In genomic region chr19:32346901-32347300, GRCh38 we compare ENCODE assay signal across 11 cellular contexts. TPM values are rescaled to one million over a fixed set of nuclear protein-coding genes. Genes with fewer than 3 reads are reported as not detected.
DNase-seq lines count a peak whose midpoint lies in the region; ATAC-seq, FAIRE-seq and TF ChIP-seq lines count a peak whose summit lies in the region.
"Had no signal": no experiment of that assay in that cellular context is flagged by ENCODE, and none has a peak within 500 bp of the region (broad histone marks: within the 10 kb centered on the region; RNA-seq: fewer than 3 reads in every experiment).

No MANE protein-coding gene starts in this region.

- H3K4me1 ChIP-seq in kidney (ENCODE audit: control insufficient read depth in 1 of 2, insufficient read depth in 1 of 2, low read depth in 1 of 2, low read length in 2 of 2) (peaks cover 6 to 12% of the 10 kb centered on the region in 2 donors), thoracic aorta (ENCODE audit: control insufficient read depth in 1 of 2, low read depth in 2 of 2) (peaks cover 30 to 48% of the 10 kb centered on the region in 2 donors), transverse colon (peaks cover 0 to 54% (median 39%) of the 10 kb centered on the region in 4 donors)

- H3K4me3 ChIP-seq in kidney (ENCODE audit: low read length in 2 of 2) (peak overlapping the region; percentile 88 to 94), thoracic aorta (peak overlapping the region; percentile 92), transverse colon (peak overlapping the region in 2 of 4 donors; percentile 88 to 92)

- intact Hi-C loops in kidney (cut with DNase I), result no loop called here
- intact Hi-C loops in transverse colon (cut with DNase I; ENCODE audit: low total_unique reads), result loop anchor here (5.0 kb wide), 1 partner anchor 60 kb away; the partner anchor contains the start of gene DPY19L3

- in situ Hi-C loops in transverse colon (cut with MboI; ENCODE audit: low pct_ligation_motif_present in 1 of 4, low pct_unique_long_range_greater_than_20kb in 1 of 4, low sequenced_read_pairs in 3 of 4), result loop anchor here in 2 of 4 donors (10.0 to 25.0 kb wide), 2 partner anchors 58 to 215 kb away; partner anchors contain the start of gene DPY19L3 (in 1 of the 2)

- H3K4me1 Mint-ChIP-seq in activated T-cell treated with anti-CD3 and anti-CD28 coated beads, Interleukin-2, amount 50 U/mL, for 24 hours (ENCODE audit: low read depth), result peaks cover 52% of the 10 kb centered on the region
- H3K4me1 Mint-ChIP-seq in activated T-helper 17 cell treated with anti-CD3 and anti-CD28 coated beads, Interleukin-2, amount 50 U/mL, for 72 hours, result peaks cover 26% of the 10 kb centered on the region

- H3K9me3 ChIP-seq in kidney (ENCODE audit: control insufficient read depth in 1 of 2, low read length in 2 of 2) (no peaks in the 10 kb centered on the region), thoracic aorta (no peaks in the 10 kb centered on the region), transverse colon (no peaks in the 10 kb centered on the region)

- H3K9me3 Mint-ChIP-seq in activated T-cell treated with anti-CD3 and anti-CD28 coated beads, Interleukin-2, amount 50 U/mL, for 24 hours, result peaks cover 3% of the 10 kb centered on the region
- H3K9me3 Mint-ChIP-seq in activated T-helper 17 cell treated with anti-CD3 and anti-CD28 coated beads, Interleukin-2, amount 50 U/mL, for 72 hours, result no peaks in the 10 kb centered on the region

- no peak for TF ChIP-seq CTCF in kidney (IDR thresholded peaks at IDR 0.05; ENCODE audit: borderline replicate concordance, extremely low read depth, insufficient read depth)
- TF ChIP-seq CTCF in thoracic aorta (IDR thresholded peaks at IDR 0.05), result no peak
- no peak for TF ChIP-seq CTCF in transverse colon (IDR thresholded peaks at IDR 0.05)

- TF ChIP-seq POLR2A in transverse colon (IDR thresholded peaks at IDR 0.05), result no peak

- H3K36me3 Mint-ChIP-seq in activated T-cell treated with anti-CD3 and anti-CD28 coated beads, Interleukin-2, amount 50 U/mL, for 24 hours (ENCODE audit: low read depth), result peaks cover 60% of the 10 kb centered on the region
- H3K36me3 Mint-ChIP-seq in activated T-helper 17 cell treated with anti-CD3 and anti-CD28 coated beads, Interleukin-2, amount 50 U/mL, for 72 hours (ENCODE audit: low read depth), result peaks cover 60% of the 10 kb centered on the region

- WGBS in transverse colon (ENCODE audit: low coverage in 1 of 2), 2 donors, result 53 to 62% methylated on average over 3 of the region's 3 CpGs

- DNase-seq in activated T-cell treated with anti-CD3 and anti-CD28 coated beads, Interleukin-2, amount 50 U/mL, for 24 hours, result no peak
- no peak for DNase-seq in activated T-cell treated with anti-CD3 and anti-CD28 coated beads, Interleukin-2, amount 50 U/mL, for 1 hour
- DNase-seq in kidney, result no peak
- no peak for DNase-seq in thoracic aorta (ENCODE audit: low spot score)
- DNase-seq in activated CD8-positive, alpha-beta memory T cell treated with anti-CD3 and anti-CD28 coated beads, Interleukin-2, amount 50 U/mL, for 4 hours, result no peak
- DNase-seq in transverse colon, result no peak
- DNase-seq: activated effector memory CD4-positive, alpha-beta T cell treated with anti-CD3 and anti-CD28 coated beads, Interleukin-2, amount 50 U/mL, for 16 hours; NCI-H2171 treated with DMSO at 0.1 percent for 48 hours; occipital lobe had no signal

- ATAC-seq in activated T-helper 17 cell treated with anti-CD3 and anti-CD28 coated beads, Interleukin-2, amount 50 U/mL, for 72 hours (replicated peaks), result no peak
- ATAC-seq in thoracic aorta (ENCODE audit: insufficient number of reproducible peaks, low FRiP score, low read depth) (no peak), esophagus mucosa (no peak)

- TF ChIP-seq EP300 in transverse colon (IDR thresholded peaks at IDR 0.05; ENCODE audit: low read depth), result no peak

- peak overlapping the region; percentile 97 for H3K27ac Mint-ChIP-seq in activated T-cell treated with anti-CD3 and anti-CD28 coated beads, Interleukin-2, amount 50 U/mL, for 24 hours
- peak overlapping the region; percentile 91 for H3K27ac Mint-ChIP-seq in activated T-helper 17 cell treated with anti-CD3 and anti-CD28 coated beads, Interleukin-2, amount 50 U/mL, for 72 hours

- peak overlapping the region; percentile 99 for H3K4me3 Mint-ChIP-seq in activated T-cell treated with anti-CD3 and anti-CD28 coated beads, Interleukin-2, amount 50 U/mL, for 24 hours
- peak overlapping the region; percentile 90 for H3K4me3 Mint-ChIP-seq in activated T-helper 17 cell treated with anti-CD3 and anti-CD28 coated beads, Interleukin-2, amount 50 U/mL, for 72 hours

- H3K27ac ChIP-seq in kidney (ENCODE audit: low read depth in 2 of 2, low read length in 2 of 2) (no peak overlapping the region), thoracic aorta (no peak overlapping the region), transverse colon (peak overlapping the region in 1 of 4 donors; percentile 86)

- H3K27me3 ChIP-seq in thoracic aorta (replicated peaks; ENCODE audit: insufficient read depth) (no peaks in the 10 kb centered on the region), transverse colon (peaks cover 6% of the 10 kb centered on the region)

- peaks cover 3% of the 10 kb centered on the region for H3K27me3 Mint-ChIP-seq in activated T-cell treated with anti-CD3 and anti-CD28 coated beads, Interleukin-2, amount 50 U/mL, for 24 hours
- no peaks in the 10 kb centered on the region for H3K27me3 Mint-ChIP-seq in activated T-helper 17 cell treated with anti-CD3 and anti-CD28 coated beads, Interleukin-2, amount 50 U/mL, for 72 hours

- FAIRE-seq in kidney (lab: Jason Lieb, UNC), result no peak

- H3K9ac ChIP-seq in kidney (ENCODE audit: low read length in 2 of 2), result peak overlapping the region in 1 of 2 donors; percentile 47

- H3K36me3 ChIP-seq in kidney (ENCODE audit: control insufficient read depth in 1 of 2, insufficient read depth in 2 of 2, low read length in 2 of 2), result peaks cover 0 to 10% of the 10 kb centered on the region in 2 donors
- H3K36me3 ChIP-seq in thoracic aorta, result peaks cover 6% of the 10 kb centered on the region
- H3K36me3 ChIP-seq in transverse colon, result peaks cover 0 to 15% (median 0%) of the 10 kb centered on the region in 4 donors

RNA-seq across cellular contexts. Expression of gene ZNF507, which starts 1.5 kb away (rescaled TPM):
- total RNA-seq in activated T-helper 17 cell treated with anti-CD3 and anti-CD28 coated beads, Interleukin-2, amount 50 U/mL, for 72 hours, result 10 to 100 TPM; 22.1 to 27.5 TPM
- total RNA-seq in kidney (23.5 TPM), thoracic aorta (10 to 100 TPM; 22.6 to 34.6 TPM), esophagus mucosa (8.5 TPM), transverse colon (10 to 100 TPM; 20.3 to 30.0 (median 22.5) TPM)
- 3.4 TPM for polyA plus RNA-seq in kidney (ENCODE audit: insufficient read depth, low read depth, low replicate concordance)

RNA-seq across cellular contexts. Expression of gene DPY19L3, which starts 58.7 kb away (rescaled TPM):
- 10 to 100 TPM; 14.8 to 15.0 TPM for total RNA-seq in activated T-helper 17 cell treated with anti-CD3 and anti-CD28 coated beads, Interleukin-2, amount 50 U/mL, for 72 hours
- total RNA-seq in kidney (36.7 TPM), thoracic aorta (10 to 100 TPM; 22.1 to 32.9 TPM), esophagus mucosa (9.0 TPM), transverse colon (10 to 100 TPM; 15.6 to 48.6 (median 20.2) TPM)
- 4.7 TPM for polyA plus RNA-seq in kidney (ENCODE audit: insufficient read depth, low read depth, low replicate concordance)
